Comparison of ENCODE assay signal across 8 cellular contexts in the genomic region with DNA sequence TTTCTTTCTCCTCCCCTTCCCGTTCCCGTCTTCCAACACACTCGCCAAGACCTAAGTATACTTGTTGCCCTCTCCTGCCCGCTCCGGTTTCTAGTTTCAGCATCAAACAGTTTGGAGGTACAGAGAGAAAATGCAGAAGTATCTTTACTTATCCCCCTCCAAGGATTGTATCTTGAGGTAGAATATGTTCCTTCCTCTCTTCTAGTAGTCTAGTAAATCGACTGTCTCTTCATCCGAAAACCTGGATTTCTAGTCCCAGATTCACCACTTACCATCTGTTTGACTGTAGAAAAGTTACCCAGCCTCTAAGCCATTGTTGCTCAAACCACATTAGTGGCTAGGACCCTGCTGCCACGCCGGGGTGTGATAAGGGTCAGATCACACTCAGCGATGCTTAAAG. TPM values are rescaled to one million over a fixed set of nuclear protein-coding genes. Genes with fewer than 3 reads are reported as not detected.
DNase-seq lines count a peak whose midpoint lies in the region; FAIRE-seq and TF ChIP-seq lines count a peak whose summit lies in the region.

No MANE protein-coding gene starts in this region.

- peak; percentile 22 for DNase-seq in ACHN
- no peak for DNase-seq in bronchial epithelial cell (ENCODE audit: low read depth)
- no peak for DNase-seq in anterior cingulate cortex (lab: John Stamatoyannopoulos, UW)
- DNase-seq in SW480 (ENCODE audit: low spot score), result no peak
- DNase-seq in NCI-H526 treated with DMSO at 0.1 percent for 48 hours (lab: John Stamatoyannopoulos, UW), result no peak
- DNase-seq in kidney glomerular epithelial cell (lab: John Stamatoyannopoulos, UW), result no peak

- in situ Hi-C loops in ACHN (cut with HindIII; ENCODE audit: low pct_ligation_motif_present, low pct_unique_long_range_greater_than_20kb, low sequenced_read_pairs), result no loop called here

- H3K4me3 ChIP-seq in HUES64 (ENCODE audit: low read length) (peak overlapping the region; percentile 92), bronchial epithelial cell (ENCODE audit: low read depth, low read length) (peak overlapping the region; percentile 84), muscle layer of colon (ENCODE audit: low read depth in 1 of 2, low read length in 2 of 2) (peak overlapping the region; percentile 72 to 94)

- 43% methylated on average over 10 of the region's 10 CpGs for WGBS in HUES64

- no peaks in the 10 kb centered on the region for H3K27me3 ChIP-seq in HUES64 (ENCODE audit: insufficient read depth, low read length)
- H3K27me3 ChIP-seq in bronchial epithelial cell (ENCODE audit: control insufficient read depth, insufficient read depth, low read length), result no peaks in the 10 kb centered on the region
- H3K27me3 ChIP-seq in muscle layer of colon (ENCODE audit: control insufficient read depth in 1 of 2, insufficient read depth in 2 of 2, low read length in 2 of 2), result no peaks in the 10 kb centered on the region

- H3K27ac ChIP-seq in HUES64 (ENCODE audit: low read depth, low read length) (peak overlapping the region; percentile 97; the same call in 1 of the 2 replicates), muscle layer of colon (ENCODE audit: low read depth, low read length) (peak overlapping the region; percentile 84)

- no peak for FAIRE-seq in bronchial epithelial cell (lab: Jason Lieb, UNC)

- TF ChIP-seq CTCF in bronchial epithelial cell (IDR thresholded peaks at IDR 0.05; ENCODE audit: insufficient read depth, low read length, severe bottlenecking), result no peak

- H3K9ac ChIP-seq in HUES64 (ENCODE audit: low read depth, low read length) (peak overlapping the region; percentile 93), muscle layer of colon (ENCODE audit: low read length) (peak overlapping the region; percentile 70)

- H3K4me1 ChIP-seq in HUES64 (ENCODE audit: insufficient read depth, low read length), result peaks cover 3% of the 10 kb centered on the region; the same call in 1 of the 2 replicates
- H3K4me1 ChIP-seq in muscle layer of colon (ENCODE audit: insufficient read depth, low read length), result peaks cover 18% of the 10 kb centered on the region

- no peaks in the 10 kb centered on the region for H3K9me3 ChIP-seq in HUES64 (ENCODE audit: insufficient read depth, low read depth, low read length)
- no peaks in the 10 kb centered on the region for H3K9me3 ChIP-seq in muscle layer of colon (ENCODE audit: low read length)

- H3K36me3 ChIP-seq in HUES64 (ENCODE audit: insufficient read depth, low read length) (peaks cover 45% of the 10 kb centered on the region), bronchial epithelial cell (ENCODE audit: control insufficient read depth, insufficient read depth, low read length) (peaks cover 10% of the 10 kb centered on the region), muscle layer of colon (ENCODE audit: insufficient read depth, low read length) (no peaks in the 10 kb centered on the region)

RNA-seq across cellular contexts. Expression of a gene that starts 0.8 kb away (rescaled TPM):
- polyA plus RNA-seq in HUES64 (2013, experiment 1 of 2), result 85.0 TPM
- 104 TPM for polyA plus RNA-seq in HUES64 (2013, experiment 2 of 2)
- total RNA-seq in bronchial epithelial cell, result 45.3 and 89.0 TPM in 2 replicates

RNA-seq across cellular contexts. Expression of a gene that starts 0.9 kb away (rescaled TPM):
- 4.6 TPM for polyA plus RNA-seq in HUES64 (2013, experiment 1 of 2)
- polyA plus RNA-seq in HUES64 (2013, experiment 2 of 2), result 4.8 TPM
- 1.1 and 1.5 TPM in 2 replicates for total RNA-seq in bronchial epithelial cell

RNA-seq across cellular contexts. Expression of a gene that starts 11.8 kb away (rescaled TPM):
- not detected for polyA plus RNA-seq in HUES64 (2013, experiment 1 of 2)
- polyA plus RNA-seq in HUES64 (2013, experiment 2 of 2), result not detected
- total RNA-seq in bronchial epithelial cell, result not detected in 2 replicates

RNA-seq across cellular contexts. Expression of a gene that starts 25.3 kb away (rescaled TPM):
- 0.05 TPM for polyA plus RNA-seq in HUES64 (2013, experiment 1 of 2)
- polyA plus RNA-seq in HUES64 (2013, experiment 2 of 2), result 0.19 TPM
- not detected in 2 replicates for total RNA-seq in bronchial epithelial cell

RNA-seq across cellular contexts. Expression of a gene that starts 31.1 kb away (rescaled TPM):
- polyA plus RNA-seq in HUES64 (2013, experiment 1 of 2), result 0.10 TPM
- polyA plus RNA-seq in HUES64 (2013, experiment 2 of 2), result not detected
- not detected in 2 replicates for total RNA-seq in bronchial epithelial cell
